In the genomic region with DNA sequence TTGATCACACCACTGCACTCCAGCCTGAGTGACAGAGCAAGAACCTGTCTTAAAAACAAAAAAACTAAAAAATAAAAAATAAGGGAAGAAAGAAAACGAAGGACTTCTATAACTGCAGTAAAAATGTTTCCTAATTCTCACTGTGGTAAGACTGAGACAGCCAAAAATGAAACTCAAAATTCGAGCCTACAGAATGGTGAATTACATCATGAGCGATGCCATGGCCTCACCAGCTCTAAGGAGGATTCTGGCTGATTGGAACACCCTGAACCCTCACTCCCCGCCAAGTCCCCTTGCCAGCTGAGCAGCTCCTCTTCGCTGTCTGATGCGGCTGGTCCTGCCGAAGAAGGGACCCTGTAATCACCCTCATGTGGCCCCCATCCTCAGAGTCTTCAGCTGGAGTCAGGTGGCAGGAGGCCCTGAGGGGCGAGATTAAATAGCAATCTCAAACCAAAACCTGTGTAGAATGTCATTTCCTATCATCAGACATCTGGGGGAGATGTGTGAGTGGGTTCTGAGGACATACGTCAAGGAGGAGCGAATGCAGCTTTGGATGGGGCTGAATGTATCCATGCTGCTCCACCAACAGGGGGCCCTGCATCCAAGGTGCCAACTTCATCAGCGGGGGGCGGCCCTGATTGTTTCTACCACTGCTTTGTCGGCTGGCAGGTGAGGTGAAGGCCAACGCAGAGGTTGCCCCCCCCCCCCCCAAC, we compare ENCODE assay signal across 9 cellular contexts. TPM values are rescaled to one million over a fixed set of nuclear protein-coding genes. Genes with fewer than 3 reads are reported as not detected.
DNase-seq lines count a peak whose midpoint lies in the region; ATAC-seq, FAIRE-seq and TF ChIP-seq lines count a peak whose summit lies in the region.
"Had no signal": no experiment of that assay in that cellular context is flagged by ENCODE, and none has a peak within 500 bp of the region (broad histone marks: within the 10 kb centered on the region; RNA-seq: fewer than 3 reads in every experiment).

No MANE protein-coding gene starts in this region.

- H2AK5ac ChIP-seq in H1 (ENCODE audit: low read depth, low read length), result peak overlapping the region; percentile 94

- H3K27me3 ChIP-seq in H1 (replicated peaks in 1 of 4; ENCODE audit: control insufficient read depth in 3 of 4, extremely low read depth in 1 of 4, insufficient read depth in 3 of 4, low read length in 3 of 4) (no peaks in the 10 kb centered on the region), psoas muscle (ENCODE audit: insufficient read depth in 3 of 3, low read length in 2 of 3) (no peaks in the 10 kb centered on the region), vagina (no peaks in the 10 kb centered on the region)
- H3K27me3 ChIP-seq: BLaER1 had no signal

- DNase-seq in NCI-H82 (lab: John Stamatoyannopoulos, UW) (peak; percentile 39), NCI-H82 treated with DMSO at 0.1 percent for 48 hours (lab: John Stamatoyannopoulos, UW; ENCODE audit: unreplicated experiment) (no peak), NCI-H69 (lab: John Stamatoyannopoulos, UW) (peak; percentile 45), H1 (ENCODE audit: low read depth in 1 of 2, low spot score in 2 of 2) (peak in 1 of 2 experiments; percentile 67), psoas muscle (no peak), medulla oblongata (ENCODE audit: extremely low spot score) (no peak), vagina (ENCODE audit: extremely low spot score in 2 of 2) (no peak)

- H3K9me3 ChIP-seq in H1 (ENCODE audit: insufficient read depth in 2 of 2, low read depth in 1 of 2, low read length in 1 of 2) (no peaks in the 10 kb centered on the region), psoas muscle (no peaks in the 10 kb centered on the region), vagina (no peaks in the 10 kb centered on the region)

- peak overlapping the region; percentile 17 for H3K56ac ChIP-seq in H1 (replicated peaks; ENCODE audit: insufficient read length, low read depth, low read length)

- H3K36me3 ChIP-seq in H1 (ENCODE audit: control insufficient read depth in 2 of 4, insufficient read depth in 4 of 4, low read length in 3 of 4) (no peaks in the 10 kb centered on the region), psoas muscle (ENCODE audit: insufficient read depth in 1 of 2, low read depth in 1 of 2) (no peaks in the 10 kb centered on the region), vagina (no peaks in the 10 kb centered on the region)
- H3K36me3 ChIP-seq: BLaER1 had no signal

- no peaks in the 10 kb centered on the region for H3K79me1 ChIP-seq in H1 (ENCODE audit: low read depth, low read length)

- H3K23me2 ChIP-seq in H1 (ENCODE audit: low read depth, low read length), result peaks cover 5% of the 10 kb centered on the region; the same call in 1 of the 2 replicates

- H3K4me2 ChIP-seq in H1 (ENCODE audit: insufficient read depth in 1 of 2, low read depth in 2 of 2, low read length in 2 of 2), result peak overlapping the region in 1 of 2 experiments; percentile 80; a peak in 1 of 4 replicates
- H3K4me2 ChIP-seq: BLaER1 had no signal

- peak overlapping the region; percentile 73 for H2BK120ac ChIP-seq in H1 (replicated peaks; ENCODE audit: low read depth, low read length)

- peak; percentile 42 to 59 for TF ChIP-seq RAD21 in H1 (IDR thresholded peaks at IDR 0.05 in 1 of 2, conservative IDR thresholded peaks at IDR 0.05 in 1 of 2; ENCODE audit: low read depth in 2 of 2, low read length in 2 of 2)

- H3K4ac ChIP-seq in H1 (replicated peaks; ENCODE audit: insufficient read length, low read depth, low read length), result peak overlapping the region; percentile 16

- POLR2A ChIA-PET in H1 (lab: Charles Lee; ENCODE audit: partially characterized antibody), result interaction anchor here (0.8 to 6.1 kb wide), 25 partner anchors 11 to 103 kb away, joined by 3 to 79 read pairs (median 7); a partner anchor contains a TSS

- TF ChIP-seq CTCF in H1 (IDR thresholded peaks at IDR 0.05; ENCODE audit: control extremely low read depth in 1 of 3, insufficient read depth in 1 of 3, low read depth in 1 of 3, low read length in 3 of 3), result peak; percentile 48 to 79 (median 76); a peak in 3 of 4 replicates
- peak; percentile 13 for TF ChIP-seq CTCF in psoas muscle (IDR thresholded peaks at IDR 0.05)
- no peak for TF ChIP-seq CTCF in vagina (IDR thresholded peaks at IDR 0.05)

- no peak overlapping the region for H4K5ac ChIP-seq in H1 (ENCODE audit: insufficient read length, low read depth, low read length)

- ATAC-seq in psoas muscle, result peak in 3 of 4 donors; percentile 64 to 75 (median 71)
- ATAC-seq in GM21360 (IDR thresholded peaks at IDR 0.05; ENCODE audit: unreplicated experiment), result no peak

- TF ChIP-seq POLR2A in H1 (IDR thresholded peaks at IDR 0.05; ENCODE audit: control extremely low read depth in 1 of 2, low read depth in 2 of 2, low read length in 2 of 2), result no peak
- no peak for TF ChIP-seq POLR2A in vagina (IDR thresholded peaks at IDR 0.05)

- H4K20me1 ChIP-seq in H1 (replicated peaks in 1 of 2; ENCODE audit: control insufficient read depth in 1 of 2, insufficient read depth in 2 of 2, low read length in 2 of 2), result no peaks in the 10 kb centered on the region
- H4K20me1 ChIP-seq: BLaER1 had no signal

- H3K4me3 ChIP-seq in H1 (ENCODE audit: extremely low read depth in 1 of 4, insufficient read depth in 2 of 4, low read depth in 3 of 4, low read length in 4 of 4) (no peak overlapping the region), psoas muscle (no peak overlapping the region), vagina (no peak overlapping the region)
- H3K4me3 ChIP-seq: BLaER1 had no signal

- CTCF ChIA-PET in H1 (lab: Charles Lee; ENCODE audit: partially characterized antibody), result interaction anchor here (0.7 to 4.1 kb wide), 30 partner anchors 8 to 349 kb away, joined by 3 to 35 read pairs (median 5); no protein-coding TSS in a partner anchor

- no peak overlapping the region for H2AFZ ChIP-seq in H1 (ENCODE audit: low read length)

- peak overlapping the region; percentile 99 for H2BK5ac ChIP-seq in H1 (ENCODE audit: low read depth, low read length)

- peaks cover 15 to 30% (median 20%) of the 10 kb centered on the region in 4 experiments for H3K4me1 ChIP-seq in H1 (replicated peaks in 1 of 4; ENCODE audit: control insufficient read depth in 3 of 4, insufficient read depth in 4 of 4, low read length in 3 of 4)
- H3K4me1 ChIP-seq in psoas muscle, result no peaks in the 10 kb centered on the region
- H3K4me1 ChIP-seq in vagina, result no peaks in the 10 kb centered on the region
- H3K4me1 ChIP-seq: BLaER1 had no signal

- peak overlapping the region; percentile 44 for H3K18ac ChIP-seq in H1 (ENCODE audit: extremely low read depth, low read length)

- FAIRE-seq in H1 (lab: Jason Lieb, UNC), result no peak

- H3K27ac ChIP-seq in H1 (ENCODE audit: low read depth, low read length) (no peak overlapping the region; the same call in 1 of the 2 replicates), psoas muscle (no peak overlapping the region), vagina (no peak overlapping the region)
- H3K27ac ChIP-seq: BLaER1 had no signal

- H2BK15ac ChIP-seq in H1 (ENCODE audit: low read length), result peak overlapping the region; percentile 31; the same call in 1 of the 2 replicates

- peak overlapping the region; percentile 82 for H4K91ac ChIP-seq in H1 (replicated peaks; ENCODE audit: insufficient read length, low read length)

- H4K8ac ChIP-seq in H1 (ENCODE audit: extremely low read depth, insufficient read depth, low read length), result no peak overlapping the region

- no peaks in the 10 kb centered on the region for H3K79me2 ChIP-seq in H1 (ENCODE audit: control insufficient read depth in 1 of 2, insufficient read depth in 2 of 2, low read length in 2 of 2)

- H2BK20ac ChIP-seq in H1 (ENCODE audit: low read length), result peak overlapping the region; percentile 98; the same call in 1 of the 2 replicates

- H2BK12ac ChIP-seq in H1 (ENCODE audit: low read depth, low read length), result peak overlapping the region; percentile 99

- no peak overlapping the region for H3K9ac ChIP-seq in H1 (replicated peaks in 1 of 4; ENCODE audit: extremely low read depth in 1 of 4, low read depth in 3 of 4, low read length in 3 of 4)
- H3K9ac ChIP-seq: BLaER1 had no signal

- WGBS in H1 (ENCODE audit: extremely low coverage in 1 of 2, insufficient coverage in 1 of 2, insufficient read length in 1 of 2, insufficient replicate concordance in 2 of 2, low coverage in 1 of 2, low lambda C conversion rate in 2 of 2, missing lambda C conversion rate in 1 of 2), 2 experiments, result 75% methylated on average over 14 of the region's 14 CpGs; no CpG with 5 or more reads in 1 of the 2 experiments
- 58 to 72% (median 62%) methylated on average over 14 of the region's 14 CpGs for WGBS in psoas muscle, 3 donors

- no peak for TF ChIP-seq EP300 in H1 (IDR thresholded peaks at IDR 0.05; ENCODE audit: borderline replicate concordance in 1 of 2, low read depth in 2 of 2, low read length in 2 of 2)

- intact Hi-C loops in psoas muscle (cut with DNase I) (no loop called here), vagina (cut with DNase I) (no loop called here)

- no peak overlapping the region for H3K14ac ChIP-seq in H1 (ENCODE audit: insufficient read length)

- no peak overlapping the region for H3K23ac ChIP-seq in H1 (ENCODE audit: insufficient read length)

TF ChIP-seq in H1, 55 proteins besides CTCF, POLR2A, EP300 and RAD21 (continues in another document):
- no peak for TF ChIP-seq NANOG (IDR thresholded peaks at IDR 0.05; ENCODE audit: insufficient read depth, low read depth, low read length, poor library complexity, severe bottlenecking)
- no peak for TF ChIP-seq BCL11A (IDR thresholded peaks at IDR 0.05; ENCODE audit: low read depth in 2 of 2, low read length in 2 of 2)
- TF ChIP-seq, protein P1, sequence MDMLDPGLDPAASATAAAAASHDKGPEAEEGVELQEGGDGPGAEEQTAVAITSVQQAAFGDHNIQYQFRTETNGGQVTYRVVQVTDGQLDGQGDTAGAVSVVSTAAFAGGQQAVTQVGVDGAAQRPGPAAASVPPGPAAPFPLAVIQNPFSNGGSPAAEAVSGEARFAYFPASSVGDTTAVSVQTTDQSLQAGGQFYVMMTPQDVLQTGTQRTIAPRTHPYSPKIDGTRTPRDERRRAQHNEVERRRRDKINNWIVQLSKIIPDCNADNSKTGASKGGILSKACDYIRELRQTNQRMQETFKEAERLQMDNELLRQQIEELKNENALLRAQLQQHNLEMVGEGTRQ (IDR thresholded peaks at IDR 0.05; ENCODE audit: low read length), result no peak

RNA-seq across cellular contexts. Expression of a gene that starts 29.2 kb away (rescaled TPM):
- total RNA-seq in H1 (2021; fragmentation: NEBNext Ultra II Directional; extraction: Animal tissue kit (Norgen Biotek cat#: 25700)), result 8.5 and 9.6 TPM in 2 replicates
- polyA plus RNA-seq in H1 (2011; rRNA removed) (3.9 and 5.5 TPM in 2 replicates), psoas muscle (10 to 100 TPM in 1 of 3 donors, 1 to 10 TPM in 2; 5.2 to 10.1 (median 5.8) TPM)
- 6.1 TPM for polyA plus RNA-seq in H1 (2011; cell fraction: cytosol; rRNA removed)
- 10.9 TPM for polyA plus RNA-seq in H1 (2011; cell fraction: nucleus; rRNA removed)
- 2.6 to 3.9 TPM (median 3.8 TPM) in 4 replicates for polyA plus RNA-seq in H1 (2012, experiment 1 of 2)
- polyA plus RNA-seq in H1 (2012, experiment 2 of 2), result 4.1 TPM
- 4.9 TPM for polyA plus RNA-seq in H1 (2013, experiment 1 of 2)
- polyA plus RNA-seq in H1 (2013, experiment 2 of 2), result 6.0 TPM
- 3.0 and 5.3 TPM in 2 replicates for polyA minus RNA-seq in H1 (2011; rRNA and poly(A)+ RNA removed)
- polyA minus RNA-seq in H1 (2011; cell fraction: cytosol; rRNA and poly(A)+ RNA removed), result 5.7 TPM
- 3.5 TPM for polyA minus RNA-seq in H1 (2011; cell fraction: nucleus; rRNA and poly(A)+ RNA removed)
- total RNA-seq in psoas muscle (10 to 100 TPM in 3 of 4 donors, 1 to 10 TPM in 1; 7.5 to 16.4 (median 14.0) TPM), vagina (4.7 TPM)

Comparison
In these comparisons a context has a peak if more than half of its experiments do, and no peak if none do; other contexts are left out.
1. DNase-seq: peak in NCI-H82 (single experiment) and NCI-H69 (single experiment); none in NCI-H82 treated with DMSO at 0.1 percent for 48 hours (single experiment), psoas muscle (0 of 2), medulla oblongata (single experiment) and vagina (0 of 2).
2. CTCF ChIP-seq: peak in H1 (3 of 3) and psoas muscle (single experiment); none in vagina (0 of 3).